11 cellular contexts compared by ENCODE assay signal in genomic region chr3:50405249-50405648, GRCh38. TPM values are rescaled to one million over a fixed set of nuclear protein-coding genes. Genes with fewer than 3 reads are reported as not detected.
A peak's percentile ranks its signal among the peaks of the same experiment; 100 is the strongest.
DNase-seq lines count a peak whose midpoint lies in the region; ATAC-seq and TF ChIP-seq lines count a peak whose summit lies in the region.
"Had no signal": no experiment of that assay in that cellular context is flagged by ENCODE, and none has a peak within 500 bp of the region (broad histone marks: within the 10 kb centered on the region; RNA-seq: fewer than 3 reads in every experiment).

No MANE protein-coding gene starts in this region.

- H3K9me3 ChIP-seq in PC-3 (ENCODE audit: low read length) = no peaks in the 10 kb centered on the region
- no peaks in the 10 kb centered on the region for H3K9me3 ChIP-seq in neural progenitor cell (ENCODE audit: low read depth)
- H3K9me3 ChIP-seq: ascending aorta had no signal

- POLR2A ChIA-PET in PC-3 (lab: Charles Lee; ENCODE audit: unreplicated experiment) = no interaction called here

- no peaks in the 10 kb centered on the region for H3K4me1 Mint-ChIP-seq in neural progenitor cell

- no peaks in the 10 kb centered on the region for H3K36me3 ChIP-seq in PC-3 (ENCODE audit: low read depth, low read length)
- no peaks in the 10 kb centered on the region for H3K36me3 ChIP-seq in neural progenitor cell
- H3K36me3 ChIP-seq: ascending aorta had no signal

- no peaks in the 10 kb centered on the region for H3F3A ChIP-seq in PC-3 (ENCODE audit: low read length, unreplicated experiment)
- H3F3A ChIP-seq in neural progenitor cell (ENCODE audit: low read depth) = no peaks in the 10 kb centered on the region

- H2AFZ ChIP-seq in PC-3 (ENCODE audit: low read length) (no peak overlapping the region), neural progenitor cell (replicated peaks) (no peak overlapping the region)

- H4K20me1 ChIP-seq in PC-3 (ENCODE audit: low read length) = no peaks in the 10 kb centered on the region
- H4K20me1 ChIP-seq in neural progenitor cell (ENCODE audit: low read depth) = peaks cover 52% of the 10 kb centered on the region

- H3K4me3 ChIP-seq in PC-3 (ENCODE audit: low read length) = no peak overlapping the region
- H3K4me3 ChIP-seq in neural progenitor cell = no peak overlapping the region
- H3K4me3 ChIP-seq: ascending aorta had no signal

- H3K27ac ChIP-seq in PC-3 (ENCODE audit: low read length) (no peak overlapping the region), neural progenitor cell (no peak overlapping the region)
- H3K27ac ChIP-seq: ascending aorta had no signal

- ATAC-seq in PC-3 (no peak), HG03097 (IDR thresholded peaks at IDR 0.05; ENCODE audit: low FRiP score, unreplicated experiment) (no peak), HG02981 (IDR thresholded peaks at IDR 0.05; ENCODE audit: unreplicated experiment) (no peak), GM18907 (IDR thresholded peaks at IDR 0.05; ENCODE audit: unreplicated experiment) (no peak)

- H3K36me3 Mint-ChIP-seq in neural progenitor cell = no peaks in the 10 kb centered on the region

- H3K79me2 ChIP-seq in PC-3 (ENCODE audit: low read length) (no peaks in the 10 kb centered on the region), neural progenitor cell (ENCODE audit: low read depth) (no peaks in the 10 kb centered on the region)

- H3K4me2 ChIP-seq in PC-3 (ENCODE audit: low read length) (no peak overlapping the region), neural progenitor cell (no peak overlapping the region)

- H3K9ac ChIP-seq in PC-3 (ENCODE audit: low read length) = no peak overlapping the region
- H3K9ac ChIP-seq in neural progenitor cell = no peak overlapping the region

- no peak overlapping the region for H3K4me3 Mint-ChIP-seq in neural progenitor cell
- H3K4me3 Mint-ChIP-seq: IgD-negative memory B cell had no signal

- H3K27me3 ChIP-seq in PC-3 (ENCODE audit: low read length) (peaks cover 13% of the 10 kb centered on the region), neural progenitor cell (no peaks in the 10 kb centered on the region)
- H3K27me3 ChIP-seq: ascending aorta had no signal

- peak; percentile 63 for DNase-seq in activated CD8-positive, alpha-beta memory T cell treated with anti-CD3 and anti-CD28 coated beads, Interleukin-2, amount 50 U/mL, for 48 hours
- no peak for DNase-seq in activated CD8-positive, alpha-beta memory T cell treated with anti-CD3 and anti-CD28 coated beads, Interleukin-2, amount 50 U/mL, for 4 hours
- DNase-seq in PC-3 (peak; percentile 26), ecto neural progenitor cell (ENCODE audit: low spot score) (peak; percentile 73), neural progenitor cell (ENCODE audit: low spot score) (peak; percentile 86)
- DNase-seq: NCI-H69 had no signal

- no peaks in the 10 kb centered on the region for H3K9me2 ChIP-seq in PC-3 (replicated peaks; ENCODE audit: low read length)

- H3K9me3 Mint-ChIP-seq in neural progenitor cell = no peaks in the 10 kb centered on the region

- no TSS peak for BruUV-seq in PC-3 (replicated peaks; lab: Mats Ljungman, UMichigan)

- TF ChIP-seq CTCF in PC-3 (conservative IDR thresholded peaks at IDR 0.05; ENCODE audit: low read depth, low read length) = no peak
- no peak for TF ChIP-seq CTCF in neural progenitor cell (IDR thresholded peaks at IDR 0.05)

- H3K4me1 ChIP-seq in PC-3 (ENCODE audit: insufficient read depth, low read length) (no peaks in the 10 kb centered on the region), neural progenitor cell (no peaks in the 10 kb centered on the region)
- H3K4me1 ChIP-seq: ascending aorta had no signal

- intact Hi-C loops in PC-3 (cut with micrococcal nuclease) = no loop called here

- CTCF ChIA-PET in PC-3 (lab: Charles Lee) = no interaction called here

- no peak overlapping the region for H3K27ac Mint-ChIP-seq in neural progenitor cell
- H3K27ac Mint-ChIP-seq: IgD-negative memory B cell had no signal

- peaks cover 14% of the 10 kb centered on the region for H3K27me3 Mint-ChIP-seq in neural progenitor cell (ENCODE audit: insufficient read depth, low read depth)

RNA-seq across cellular contexts. Expression of gene TMEM115, which starts 45.9 kb away (rescaled TPM):
- total RNA-seq in PC-3 (2014; rRNA removed) (54.9 and 56.6 TPM in 2 replicates), neural progenitor cell (ENCODE audit: low replicate concordance) (6.3 and 28.0 TPM in 2 replicates)

RNA-seq across cellular contexts. Expression of gene CYB561D2, which starts 54.6 kb away (rescaled TPM):
- total RNA-seq in PC-3 (2014; rRNA removed) = 37.1 and 44.3 TPM in 2 replicates
- total RNA-seq in neural progenitor cell (ENCODE audit: low replicate concordance) = 2.2 and 13.8 TPM in 2 replicates

RNA-seq across cellular contexts. Expression of gene NPRL2, which starts 54.7 kb away (rescaled TPM):
- total RNA-seq in PC-3 (2014; rRNA removed) (40.9 and 56.9 TPM in 2 replicates), neural progenitor cell (ENCODE audit: low replicate concordance) (15.5 and 35.7 TPM in 2 replicates)

RNA-seq across cellular contexts. Expression of gene ZMYND10, which starts 59.7 kb away (rescaled TPM):
- total RNA-seq in PC-3 (2014; rRNA removed) = 1.6 and 3.9 TPM in 2 replicates
- 0.37 and 1.7 TPM in 2 replicates for total RNA-seq in neural progenitor cell (ENCODE audit: low replicate concordance)
- total RNA-seq: ascending aorta had no signal
